13 cellular contexts compared by ENCODE assay signal in genomic region chr5:178240341-178240741, GRCh38. TPM values are rescaled to one million over a fixed set of nuclear protein-coding genes. Genes with fewer than 3 reads are reported as not detected.
DNase-seq lines count a peak whose midpoint lies in the region; ATAC-seq and TF ChIP-seq lines count a peak whose summit lies in the region.
"Had no signal": no experiment of that assay in that cellular context is flagged by ENCODE, and none has a peak within 500 bp of the region (broad histone marks: within the 10 kb centered on the region; RNA-seq: fewer than 3 reads in every experiment).

No MANE protein-coding gene starts in this region.

- peak overlapping the region; percentile 19 for H3K56ac ChIP-seq in mesendoderm (ENCODE audit: low read length)

- H3K27ac ChIP-seq in left ventricle myocardium inferior (replicated peaks) (peak overlapping the region; percentile 71), mesendoderm (ENCODE audit: low read depth, low read length) (no peak overlapping the region), upper lobe of right lung (peak overlapping the region; percentile 51)
- H3K27ac ChIP-seq: WERI-Rb-1 had no signal

- no peaks in the 10 kb centered on the region for H3K27me3 ChIP-seq in left ventricle myocardium inferior (ENCODE audit: low read depth)
- H3K27me3 ChIP-seq in mesendoderm (ENCODE audit: insufficient read depth, low read length, poor library complexity), result no peaks in the 10 kb centered on the region
- no peaks in the 10 kb centered on the region for H3K27me3 ChIP-seq in upper lobe of right lung

- H4K5ac ChIP-seq in mesendoderm (ENCODE audit: low read length), result no peak overlapping the region

- intact Hi-C loops in left ventricle myocardium inferior (cut with micrococcal nuclease), result no loop called here
- intact Hi-C loops in Right ventricle myocardium inferior (cut with DNase I), result no loop called here
- intact Hi-C loops in activated T-helper 2 cell treated with anti-CD3 and anti-CD28 coated beads, Interferon-gamma antibody, Interleukin-2, Interleukin-4, amounts not matched to agents 10 μg/mL and 5 μg/mL and 100 μg/mL, durations not matched to agents 14 hours and 24 hours and 36 hours (cut with micrococcal nuclease), result no loop called here
- intact Hi-C loops in upper lobe of right lung (cut with DNase I), result no loop called here

- H3K79me2 ChIP-seq in mesendoderm (ENCODE audit: control insufficient read depth, insufficient read depth, low read length), result no peaks in the 10 kb centered on the region

- H3K9ac ChIP-seq in mesendoderm (ENCODE audit: low read length), result no peak overlapping the region

- H3K18ac ChIP-seq in mesendoderm (ENCODE audit: low read length), result no peak overlapping the region

- H3K9me3 ChIP-seq in left ventricle myocardium inferior (replicated peaks) (no peaks in the 10 kb centered on the region), upper lobe of right lung (no peaks in the 10 kb centered on the region)

- no peak overlapping the region for H2BK15ac ChIP-seq in mesendoderm (replicated peaks; ENCODE audit: low read depth)

- H3K4ac ChIP-seq in mesendoderm (ENCODE audit: low read depth, low read length), result no peak overlapping the region

- H2BK120ac ChIP-seq in mesendoderm (ENCODE audit: low read depth, low read length), result no peak overlapping the region

- H2BK5ac ChIP-seq in mesendoderm (ENCODE audit: low read length), result no peak overlapping the region

- WGBS in mesendoderm (ENCODE audit: extremely low coverage, insufficient coverage, low lambda C conversion rate), result no CpG with 5 or more reads among the region's 19 CpGs

- H3K23ac ChIP-seq in mesendoderm (ENCODE audit: low read length), result no peak overlapping the region

- H3K4me3 ChIP-seq in left ventricle myocardium inferior (no peak overlapping the region), mesendoderm (ENCODE audit: low read length) (no peak overlapping the region), upper lobe of right lung (no peak overlapping the region)

- H3K36me3 ChIP-seq in left ventricle myocardium inferior, result no peaks in the 10 kb centered on the region
- no peaks in the 10 kb centered on the region for H3K36me3 ChIP-seq in mesendoderm (ENCODE audit: control insufficient read depth, insufficient read depth, low read length)
- no peaks in the 10 kb centered on the region for H3K36me3 ChIP-seq in upper lobe of right lung
- H3K36me3 ChIP-seq: WERI-Rb-1 had no signal

- TF ChIP-seq CTCF in left ventricle myocardium inferior (IDR thresholded peaks at IDR 0.05; ENCODE audit: borderline replicate concordance) (no peak), upper lobe of right lung (IDR thresholded peaks at IDR 0.05) (no peak)

- H3K27me3 Mint-ChIP-seq in activated T-helper 2 cell treated with anti-CD3 and anti-CD28 coated beads, Interferon-gamma antibody, Interleukin-2, Interleukin-4, amounts not matched to agents 10 μg/mL and 5 μg/mL and 100 μg/mL, durations not matched to agents 14 hours and 24 hours and 36 hours (ENCODE audit: low read depth), result no peaks in the 10 kb centered on the region

- H3K79me1 ChIP-seq in mesendoderm (ENCODE audit: low read length), result no peaks in the 10 kb centered on the region

- H2AK5ac ChIP-seq in mesendoderm (ENCODE audit: low read length), result no peak overlapping the region

- ATAC-seq in Right ventricle myocardium inferior, result no peak
- ATAC-seq in upper lobe of right lung, result no peak
- ATAC-seq in GM21825 (IDR thresholded peaks at IDR 0.05; ENCODE audit: unreplicated experiment), result no peak

- H3K4me3 Mint-ChIP-seq in activated T-helper 2 cell treated with anti-CD3 and anti-CD28 coated beads, Interferon-gamma antibody, Interleukin-2, Interleukin-4, amounts not matched to agents 10 μg/mL and 5 μg/mL and 100 μg/mL, durations not matched to agents 14 hours and 24 hours and 36 hours (ENCODE audit: low read depth), result no peak overlapping the region

- no peaks in the 10 kb centered on the region for H3K36me3 Mint-ChIP-seq in activated T-helper 2 cell treated with anti-CD3 and anti-CD28 coated beads, Interferon-gamma antibody, Interleukin-2, Interleukin-4, amounts not matched to agents 10 μg/mL and 5 μg/mL and 100 μg/mL, durations not matched to agents 14 hours and 24 hours and 36 hours (ENCODE audit: low read depth)

- H3K4me2 ChIP-seq in mesendoderm (ENCODE audit: low read length), result no peak overlapping the region

- H3K4me1 Mint-ChIP-seq in activated T-helper 2 cell treated with anti-CD3 and anti-CD28 coated beads, Interferon-gamma antibody, Interleukin-2, Interleukin-4, amounts not matched to agents 10 μg/mL and 5 μg/mL and 100 μg/mL, durations not matched to agents 14 hours and 24 hours and 36 hours (ENCODE audit: low read depth), result peaks cover 22% of the 10 kb centered on the region

- peak overlapping the region; percentile 87 for H3K27ac Mint-ChIP-seq in activated T-helper 2 cell treated with anti-CD3 and anti-CD28 coated beads, Interferon-gamma antibody, Interleukin-2, Interleukin-4, amounts not matched to agents 10 μg/mL and 5 μg/mL and 100 μg/mL, durations not matched to agents 14 hours and 24 hours and 36 hours

- H4K8ac ChIP-seq in mesendoderm (ENCODE audit: low read depth, low read length), result no peak overlapping the region

- H3K9me3 Mint-ChIP-seq in activated T-helper 2 cell treated with anti-CD3 and anti-CD28 coated beads, Interferon-gamma antibody, Interleukin-2, Interleukin-4, amounts not matched to agents 10 μg/mL and 5 μg/mL and 100 μg/mL, durations not matched to agents 14 hours and 24 hours and 36 hours, result no peaks in the 10 kb centered on the region

- H3K4me1 ChIP-seq in left ventricle myocardium inferior, result peaks cover 70% of the 10 kb centered on the region
- H3K4me1 ChIP-seq in mesendoderm (ENCODE audit: control insufficient read depth, low read depth, low read length), result no peaks in the 10 kb centered on the region
- peaks cover 49% of the 10 kb centered on the region for H3K4me1 ChIP-seq in upper lobe of right lung

- DNase-seq in left ventricle myocardium inferior, result no peak
- DNase-seq in Right ventricle myocardium inferior (ENCODE audit: missing footprints), result no peak
- no peak for DNase-seq in activated T-helper 2 cell treated with anti-CD3 and anti-CD28 coated beads, Interferon-gamma antibody, Interleukin-2, Interleukin-4, amounts not matched to agents 10 μg/mL and 5 μg/mL and 100 μg/mL, durations not matched to agents 14 hours and 24 hours and 36 hours (ENCODE audit: low spot score)
- DNase-seq in mesendoderm, result no peak
- no peak for DNase-seq in upper lobe of right lung
- DNase-seq in NCI-H187 (lab: John Stamatoyannopoulos, UW), result no peak
- no peak for DNase-seq in epidermal melanocyte (ENCODE audit: insufficient read length, low spot score)
- DNase-seq: activated effector memory CD4-positive, alpha-beta T cell treated with anti-CD3 and anti-CD28 coated beads, Interleukin-2, amount 50 U/mL, for 16 hours; NCI-H187 treated with DMSO at 0.1 percent for 48 hours; SHP77 treated with DMSO at 0.1 percent for 48 hours; WERI-Rb-1 had no signal

RNA-seq across cellular contexts. Expression of gene PHYKPL, which starts 7.7 kb away (rescaled TPM):
- 34.0 TPM for total RNA-seq in left ventricle myocardium inferior
- 34.5 TPM for total RNA-seq in Right ventricle myocardium inferior
- total RNA-seq in activated T-helper 2 cell treated with anti-CD3 and anti-CD28 coated beads, Interferon-gamma antibody, Interleukin-2, Interleukin-4, amounts not matched to agents 10 μg/mL and 5 μg/mL and 100 μg/mL, durations not matched to agents 14 hours and 24 hours and 36 hours, result 87.4 and 92.0 TPM in 2 replicates
- polyA plus RNA-seq in mesendoderm (2013, experiment 1 of 2), result 8.1 TPM
- polyA plus RNA-seq in mesendoderm (2013, experiment 2 of 2), result 6.6 TPM
- total RNA-seq in upper lobe of right lung, result 96.1 TPM

RNA-seq across cellular contexts. Expression of gene HNRNPAB, which starts 36.0 kb away (rescaled TPM):
- total RNA-seq in left ventricle myocardium inferior, result 85.2 TPM
- 85.6 TPM for total RNA-seq in Right ventricle myocardium inferior
- 393 and 403 TPM in 2 replicates for total RNA-seq in activated T-helper 2 cell treated with anti-CD3 and anti-CD28 coated beads, Interferon-gamma antibody, Interleukin-2, Interleukin-4, amounts not matched to agents 10 μg/mL and 5 μg/mL and 100 μg/mL, durations not matched to agents 14 hours and 24 hours and 36 hours
- polyA plus RNA-seq in mesendoderm (2013, experiment 1 of 2), result 447 TPM
- 445 TPM for polyA plus RNA-seq in mesendoderm (2013, experiment 2 of 2)
- 116 TPM for total RNA-seq in upper lobe of right lung

RNA-seq across cellular contexts. Expression of gene GMCL2, which starts 53.2 kb away (rescaled TPM):
- not detected for total RNA-seq in left ventricle myocardium inferior
- total RNA-seq in Right ventricle myocardium inferior, result not detected
- total RNA-seq in activated T-helper 2 cell treated with anti-CD3 and anti-CD28 coated beads, Interferon-gamma antibody, Interleukin-2, Interleukin-4, amounts not matched to agents 10 μg/mL and 5 μg/mL and 100 μg/mL, durations not matched to agents 14 hours and 24 hours and 36 hours, result not detected in 2 replicates
- polyA plus RNA-seq in mesendoderm (2013, experiment 1 of 2), result 0.01 TPM
- not detected for polyA plus RNA-seq in mesendoderm (2013, experiment 2 of 2)
- total RNA-seq in upper lobe of right lung, result not detected
- polyA plus RNA-seq: keratinocyte had no signal
